1 cellular context compared by ENCODE assay signal in the genomic region with DNA sequence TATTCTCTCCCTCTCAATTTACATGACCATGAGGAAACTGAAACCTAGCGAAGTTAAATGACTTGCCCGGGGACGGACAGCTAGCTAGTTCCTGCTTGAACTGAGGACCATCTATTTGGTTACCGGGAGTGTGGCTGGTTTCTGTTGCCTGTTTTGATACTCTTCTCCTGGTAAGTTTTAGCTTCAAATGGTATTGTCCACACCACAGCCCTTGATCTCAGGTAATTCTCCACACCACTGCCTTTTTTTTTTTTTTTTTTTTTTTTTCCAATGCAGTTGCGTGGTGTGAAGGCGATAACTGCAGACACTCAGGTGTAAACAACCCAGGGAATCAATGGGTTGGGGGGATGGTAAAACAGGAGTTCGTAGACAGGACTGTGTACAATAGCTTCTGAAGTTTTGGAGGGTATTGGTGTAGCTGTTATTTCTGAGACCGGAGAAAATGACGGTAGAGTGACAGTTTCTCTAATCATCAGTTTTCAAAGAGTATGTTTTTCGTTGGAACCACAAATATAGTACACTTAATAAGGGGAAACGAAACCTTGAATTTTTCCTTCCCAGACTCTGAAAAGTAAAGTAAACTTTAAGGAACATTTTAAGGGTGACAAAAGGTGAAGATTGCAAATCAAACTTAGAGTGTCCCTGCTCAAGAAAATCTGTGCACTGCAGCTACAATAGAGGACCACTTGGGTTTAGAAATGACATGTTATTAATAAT.
TF ChIP-seq lines count a peak whose summit lies in the region.

No MANE protein-coding gene starts in this region.

TF ChIP-seq in SK-N-SH, 30 proteins besides CTCF, POLR2A, EP300 and RAD21 (continued from another document):
- TF ChIP-seq, protein P1, sequence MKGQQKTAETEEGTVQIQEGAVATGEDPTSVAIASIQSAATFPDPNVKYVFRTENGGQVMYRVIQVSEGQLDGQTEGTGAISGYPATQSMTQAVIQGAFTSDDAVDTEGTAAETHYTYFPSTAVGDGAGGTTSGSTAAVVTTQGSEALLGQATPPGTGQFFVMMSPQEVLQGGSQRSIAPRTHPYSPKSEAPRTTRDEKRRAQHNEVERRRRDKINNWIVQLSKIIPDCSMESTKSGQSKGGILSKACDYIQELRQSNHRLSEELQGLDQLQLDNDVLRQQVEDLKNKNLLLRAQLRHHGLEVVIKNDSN (IDR thresholded peaks at IDR 0.05; ENCODE audit: borderline replicate concordance, low read depth): no peak
- TF ChIP-seq FOXM1 (IDR thresholded peaks at IDR 0.05; ENCODE audit: low read depth): no peak
- TF ChIP-seq RCOR1 (IDR thresholded peaks at IDR 0.05; ENCODE audit: low read length): no peak
- TF ChIP-seq YY1 (IDR thresholded peaks at IDR 0.05; ENCODE audit: low read depth): no peak
- no peak for TF ChIP-seq EZH2phosphoT487 (IDR thresholded peaks at IDR 0.05; ENCODE audit: borderline replicate concordance, low read depth)
